12 cellular contexts compared by ENCODE assay signal in the genomic region with DNA sequence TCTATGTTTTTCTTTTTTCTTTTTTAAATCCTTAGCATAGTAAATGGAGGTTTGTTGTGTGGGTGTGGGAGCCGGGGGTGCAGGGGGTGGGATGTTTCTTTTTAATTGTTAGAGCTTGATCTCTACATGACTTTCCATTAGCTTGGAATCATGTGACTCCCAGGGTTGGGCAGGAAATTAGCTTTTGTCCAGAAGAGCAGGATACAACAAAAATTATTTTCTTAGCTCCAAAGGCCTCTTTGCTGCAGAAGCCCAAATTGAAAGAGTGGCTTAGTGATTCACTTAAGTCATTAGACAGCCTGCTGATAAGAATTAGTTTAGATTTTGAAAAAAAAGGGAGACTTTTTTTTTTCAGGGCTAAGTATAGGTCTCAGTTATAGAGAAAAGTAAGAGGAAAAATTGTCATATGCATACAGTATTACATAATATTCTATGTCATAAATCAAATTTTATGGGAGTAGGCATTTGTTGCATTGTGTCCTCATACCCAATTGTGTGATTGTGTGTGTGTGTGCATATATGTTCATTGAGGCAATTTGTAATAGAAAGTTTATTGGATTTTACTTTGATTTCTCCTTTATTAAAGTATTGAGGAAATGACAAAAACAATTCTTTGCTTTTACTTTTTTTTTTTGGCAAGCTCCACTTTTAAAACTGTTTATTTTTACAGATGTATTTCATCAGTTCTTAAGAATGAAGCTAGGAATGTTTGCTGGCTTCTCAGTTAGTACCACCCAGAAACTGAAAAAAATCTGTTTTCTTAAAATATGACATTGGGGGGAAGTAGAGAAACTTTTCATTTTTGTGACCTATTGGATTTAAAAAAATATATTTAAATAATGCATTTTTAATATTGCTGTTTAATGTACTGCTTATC. TPM values are rescaled to one million over a fixed set of nuclear protein-coding genes. Genes with fewer than 3 reads are reported as not detected.
DNase-seq lines count a peak whose midpoint lies in the region; ATAC-seq, FAIRE-seq and TF ChIP-seq lines count a peak whose summit lies in the region.
"Had no signal": no experiment of that assay in that cellular context is flagged by ENCODE, and none has a peak within 500 bp of the region (broad histone marks: within the 10 kb centered on the region; RNA-seq: fewer than 3 reads in every experiment).

No MANE protein-coding gene starts in this region.

- H3K4me1 ChIP-seq in left ventricle myocardium inferior: peaks cover 41% of the 10 kb centered on the region
- H3K4me1 ChIP-seq in ovary (ENCODE audit: insufficient read depth): peaks cover 4% of the 10 kb centered on the region

- H3K4me3 ChIP-seq in left ventricle myocardium inferior (peak overlapping the region; percentile 5), ovary (no peak overlapping the region)

- ATAC-seq in sciatic nerve: peak; percentile 72
- ATAC-seq in HG02678 (IDR thresholded peaks at IDR 0.05; ENCODE audit: unreplicated experiment): no peak

- peak; percentile 63 for DNase-seq in EL
- DNase-seq in amniotic epithelial cell (ENCODE audit: low read depth): peak; percentile 48
- no peak for DNase-seq in left ventricle myocardium inferior
- no peak for DNase-seq in sciatic nerve (ENCODE audit: low spot score)
- DNase-seq in anterior cingulate cortex (lab: John Stamatoyannopoulos, UW): no peak
- DNase-seq in GM12892 (ENCODE audit: insufficient read length): no peak
- DNase-seq in ovary: no peak
- DNase-seq: Calu3; NCI-H774; stimulated activated CD4-positive, alpha-beta T cell treated with anti-CD3 and anti-CD28 coated beads, Interleukin-1b, Interleukin-23, amount 100 ng/mL, for 48 hours had no signal

- TF ChIP-seq CTCF in left ventricle myocardium inferior (IDR thresholded peaks at IDR 0.05; ENCODE audit: borderline replicate concordance) (no peak), ovary (IDR thresholded peaks at IDR 0.05) (no peak)

- WGBS in ovary, 3 donors: 5 to 21% (median 12%) methylated on average over 1 of the region's 1 CpG

- H3K9me3 ChIP-seq in left ventricle myocardium inferior (replicated peaks): no peaks in the 10 kb centered on the region
- H3K9me3 ChIP-seq in ovary: no peaks in the 10 kb centered on the region

- intact Hi-C loops in left ventricle myocardium inferior (cut with micrococcal nuclease) (no loop called here), sciatic nerve (cut with DNase I) (no loop called here), ovary (cut with DNase I) (no loop called here)

- H3K27ac ChIP-seq in left ventricle myocardium inferior (replicated peaks) (peak overlapping the region; percentile 84), ovary (no peak overlapping the region)

- no peaks in the 10 kb centered on the region for H3K36me3 ChIP-seq in left ventricle myocardium inferior
- H3K36me3 ChIP-seq in ovary: no peaks in the 10 kb centered on the region

- TF ChIP-seq EP300 in ovary (IDR thresholded peaks at IDR 0.05): no peak

- no peak for TF ChIP-seq POLR2A in GM12892 (IDR thresholded peaks at IDR 0.05; ENCODE audit: low read depth, low read length)
- no peak for TF ChIP-seq POLR2A in ovary (IDR thresholded peaks at IDR 0.05)

- no peak for FAIRE-seq in GM12892 (lab: Jason Lieb, UNC)

- H3K27me3 ChIP-seq in left ventricle myocardium inferior (ENCODE audit: low read depth): no peaks in the 10 kb centered on the region
- H3K27me3 ChIP-seq in ovary: no peaks in the 10 kb centered on the region

RNA-seq across cellular contexts. Expression of a gene that starts 47.4 kb away (rescaled TPM):
- total RNA-seq in left ventricle myocardium inferior: 0.08 TPM
- 0.13 TPM for total RNA-seq in sciatic nerve
- polyA plus RNA-seq in GM12892 (2012; ENCODE audit: missing spikeins): not detected
- under 1 TPM in 4 of 7 donors, not detected in 3; 0.07 to 0.24 (median 0.11) TPM for total RNA-seq in ovary
- polyA plus RNA-seq in ovary: under 1 TPM in 1 of 2 donors, not detected in 1; 0.05 TPM
- total RNA-seq: activated CD8-positive, alpha-beta memory T cell treated with anti-CD3 and anti-CD28 coated beads for 36 hours; Calu3 had no signal

Comparison
In these comparisons a context has a peak if more than half of its experiments do, and no peak if none do; other contexts are left out.
1. DNase-seq: peak in EL (single experiment) and amniotic epithelial cell (single experiment); none in left ventricle myocardium inferior (single experiment), sciatic nerve (single experiment), anterior cingulate cortex (0 of 58), GM12892 (single experiment) and ovary (0 of 5).